In the genomic region with DNA sequence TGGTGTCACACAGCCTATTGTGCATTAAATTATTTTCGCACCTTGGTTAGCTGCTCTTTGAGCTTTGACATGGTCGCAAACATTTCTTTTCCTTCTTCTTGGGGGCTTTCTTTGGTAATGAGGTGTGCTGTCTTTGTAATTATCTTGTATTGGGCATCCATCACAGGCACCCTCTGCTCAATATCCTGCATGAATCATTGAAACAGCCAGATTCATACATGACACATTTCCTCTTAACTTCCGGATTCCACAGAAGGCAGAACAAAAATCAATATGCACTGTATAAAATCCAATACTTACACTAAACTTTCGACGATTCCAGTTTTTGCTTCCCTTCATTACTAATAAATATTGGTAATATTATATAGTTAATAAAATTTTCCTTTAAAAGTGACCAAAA, we compare ENCODE assay signal across 25 cellular contexts.
DNase-seq lines count a peak whose midpoint lies in the region; ATAC-seq, FAIRE-seq and TF ChIP-seq lines count a peak whose summit lies in the region.
"Had no signal": no experiment of that assay in that cellular context is flagged by ENCODE, and none has a peak within 500 bp of the region (broad histone marks: within the 10 kb centered on the region; RNA-seq: fewer than 3 reads in every experiment).

No MANE protein-coding gene starts in this region.

- H3K4me3 Mint-ChIP-seq in T-helper 17 cell, result no peak overlapping the region
- H3K4me3 Mint-ChIP-seq: activated CD8-positive, alpha-beta T cell treated with anti-CD3 and anti-CD28 coated beads, Interleukin-2, amount 10 ng/mL, durations not matched to agents 7 days and 5 days; activated naive CD4-positive, alpha-beta T cell treated with anti-CD3 and anti-CD28 coated beads, Interleukin-2, amount 50 U/mL, for 24 hours; activated T-cell treated with anti-CD3 and anti-CD28 coated beads, Interleukin-2, amount 50 U/mL, for 24 hours; dendritic cell treated with granulocyte-macrophage colony-stimulating factor and Interleukin-4, amounts not matched to agents 40 ng/mL and 50 ng/mL, for 4 days; neural progenitor cell had no signal

- no peak overlapping the region for H3K4me3 ChIP-seq in A549
- H3K4me3 ChIP-seq in RWPE2 (ENCODE audit: severe bottlenecking), result no peak overlapping the region
- H3K4me3 ChIP-seq: gastroesophageal sphincter, left lung, neural progenitor cell, PC-9, psoas muscle, stomach had no signal

- H3K4me1 ChIP-seq in A549 (peaks cover 7% of the 10 kb centered on the region; the same call in 1 of the 3 replicates), RWPE2 (ENCODE audit: insufficient read depth, poor library complexity, severe bottlenecking) (peaks cover 9% of the 10 kb centered on the region), foreskin keratinocyte (peaks cover 8% of the 10 kb centered on the region)
- H3K4me1 ChIP-seq: gastroesophageal sphincter, left lung, neural progenitor cell, psoas muscle, stomach had no signal

- CTCF ChIA-PET in A549 (lab: Yijun Ruan, JAX), result interaction anchor here (0.7 kb wide), 2 partner anchors 81 to 458 kb away, joined by 3 read pairs; no protein-coding TSS in a partner anchor

- no peak for FAIRE-seq in A549 (lab: Jason Lieb, UNC)
- FAIRE-seq: small intestine had no signal

- TF ChIP-seq CTCF in A549 (IDR thresholded peaks at IDR 0.05) (no peak), RWPE2 (IDR thresholded peaks at IDR 0.05; ENCODE audit: poor library complexity, severe bottlenecking) (no peak), foreskin keratinocyte (conservative IDR thresholded peaks at IDR 0.05) (no peak)

- no peaks in the 10 kb centered on the region for H3K4me1 Mint-ChIP-seq in T-helper 17 cell

- H3K36me3 Mint-ChIP-seq in T-helper 17 cell (ENCODE audit: low read depth), result no peaks in the 10 kb centered on the region
- H3K36me3 Mint-ChIP-seq: activated naive CD4-positive, alpha-beta T cell treated with anti-CD3 and anti-CD28 coated beads, Interleukin-2, amount 50 U/mL, for 24 hours; neural progenitor cell had no signal

- H3K27ac ChIP-seq in A549 (no peak overlapping the region), RWPE2 (ENCODE audit: poor library complexity, severe bottlenecking) (peak overlapping the region; percentile 11), foreskin keratinocyte (no peak overlapping the region)
- H3K27ac ChIP-seq: gastroesophageal sphincter, left lung, neural progenitor cell, PC-9, psoas muscle, stomach had no signal

- no peak overlapping the region for H3K27ac Mint-ChIP-seq in T-helper 17 cell
- H3K27ac Mint-ChIP-seq: activated CD8-positive, alpha-beta T cell treated with anti-CD3 and anti-CD28 coated beads, Interleukin-2, amount 10 ng/mL, durations not matched to agents 7 days and 5 days; activated naive CD4-positive, alpha-beta T cell treated with anti-CD3 and anti-CD28 coated beads, Interleukin-2, amount 50 U/mL, for 24 hours; activated T-cell treated with anti-CD3 and anti-CD28 coated beads, Interleukin-2, amount 50 U/mL, for 24 hours; dendritic cell treated with granulocyte-macrophage colony-stimulating factor and Interleukin-4, amounts not matched to agents 40 ng/mL and 50 ng/mL, for 4 days; neural progenitor cell had no signal

- 68% methylated on average over 5 of the region's 5 CpGs for WGBS in A549 (ENCODE audit: missing lambda C conversion rate)

- H3K27me3 ChIP-seq in RWPE2 (ENCODE audit: insufficient read depth, poor library complexity, severe bottlenecking) (no peaks in the 10 kb centered on the region), foreskin keratinocyte (no peaks in the 10 kb centered on the region)
- H3K27me3 ChIP-seq: gastroesophageal sphincter, left lung, neural progenitor cell, stomach had no signal

- no peaks in the 10 kb centered on the region for H3K36me3 ChIP-seq in RWPE2 (ENCODE audit: low read depth)
- H3K36me3 ChIP-seq: neural progenitor cell had no signal

- H3K9me3 ChIP-seq in A549 (no peaks in the 10 kb centered on the region), RWPE2 (ENCODE audit: severe bottlenecking) (no peaks in the 10 kb centered on the region), T-helper 17 cell (ENCODE audit: control insufficient read depth, low read length, poor library complexity, severe bottlenecking) (no peaks in the 10 kb centered on the region)
- H3K9me3 ChIP-seq: gastroesophageal sphincter, left lung, psoas muscle, stomach had no signal

- DNase-seq in A549 (ENCODE audit: low read depth in 1 of 2, low spot score in 1 of 2) (no peak), HCEC 1CT (peak; percentile 51), RWPE2 (ENCODE audit: low spot score) (no peak), foreskin keratinocyte (no peak), T-helper 17 cell (no peak), middle frontal gyrus (ENCODE audit: extremely low spot score, low spot score) (no peak)
- no peak for DNase-seq in stimulated activated CD4-positive, alpha-beta T cell treated with anti-CD3 and anti-CD28 coated beads, Interleukin-2, amount 100 ng/mL, for 48 hours
- DNase-seq: activated CD8-positive, alpha-beta T cell treated with anti-CD3 and anti-CD28 coated beads, Interleukin-2, amount 10 ng/mL, durations not matched to agents 7 days and 5 days; activated T-cell treated with anti-CD3 and anti-CD28 coated beads, Interleukin-2, amount 50 U/mL, for 24 hours; DMS 273 treated with DMSO at 0.1 percent for 48 hours; left lung; MM.1S; NCI-H146; NCI-H2227 treated with DMSO at 0.1 percent for 48 hours; PC-9; psoas muscle; small intestine; stimulated activated CD4-positive, alpha-beta T cell treated with anti-CD3 and anti-CD28 coated beads, Interleukin-4, amount 100 ng/mL, for 1 hour; stomach; T-helper 9 cell had no signal

- POLR2A ChIA-PET in A549 (lab: Yijun Ruan, JAX), result no interaction called here

- H3K27me3 Mint-ChIP-seq in T-helper 17 cell, result peaks cover 48% of the 10 kb centered on the region
- H3K27me3 Mint-ChIP-seq: dendritic cell treated with granulocyte-macrophage colony-stimulating factor and Interleukin-4, amounts not matched to agents 40 ng/mL and 50 ng/mL, for 4 days had no signal

- TF ChIP-seq POLR2A in A549 (IDR thresholded peaks at IDR 0.05; ENCODE audit: low read length), result no peak

- ATAC-seq in A549 (no peak), RWPE2 (ENCODE audit: low read depth) (peak; percentile 85), foreskin keratinocyte (peak; percentile 67), T-helper 17 cell (no peak), GM21526 (IDR thresholded peaks at IDR 0.05; ENCODE audit: low FRiP score, unreplicated experiment) (no peak)
- ATAC-seq: activated CD8-positive, alpha-beta T cell treated with anti-CD3 and anti-CD28 coated beads, Interleukin-2, amount 10 ng/mL, durations not matched to agents 7 days and 5 days; gastroesophageal sphincter; left lung; psoas muscle had no signal

- no peak for TF ChIP-seq RAD21 in A549 (conservative IDR thresholded peaks at IDR 0.05 in 1 of 2, IDR thresholded peaks at IDR 0.05 in 1 of 2)

- 0 out of 3 replicates have a peak overlapping the region, but pooled peaks have one; percentile 21 for H3K4me2 ChIP-seq in A549
- H3K4me2 ChIP-seq: neural progenitor cell, PC-9 had no signal

- no peak for TF ChIP-seq EP300 in A549 (IDR thresholded peaks at IDR 0.05)

TF ChIP-seq in A549, 52 proteins besides CTCF, POLR2A, EP300 and RAD21 (continues in another document):
- TF ChIP-seq EHMT2 (IDR thresholded peaks at IDR 0.05; ENCODE audit: low read depth) (no peak), NR3C1 (IDR thresholded peaks at IDR 0.05) (no peak), POLR2AphosphoS2 (conservative IDR thresholded peaks at IDR 0.05; ENCODE audit: low read length) (no peak), ZNF302 (CRISPR knock-in tag; IDR thresholded peaks at IDR 0.05) (no peak), SREBF2 (IDR thresholded peaks at IDR 0.05) (no peak), ESRRA (IDR thresholded peaks at IDR 0.05; ENCODE audit: borderline replicate concordance, low read length) (no peak), GATA3 (IDR thresholded peaks at IDR 0.05; ENCODE audit: borderline replicate concordance) (no peak), FOSB (CRISPR knock-in tag; IDR thresholded peaks at IDR 0.05) (no peak), HOXB13 (CRISPR knock-in tag; IDR thresholded peaks at IDR 0.05; ENCODE audit: low read depth) (no peak), ZC3H11A (IDR thresholded peaks at IDR 0.05) (no peak), PHF8 (IDR thresholded peaks at IDR 0.05; ENCODE audit: borderline replicate concordance, low read depth) (no peak), HOXB5 (CRISPR knock-in tag; IDR thresholded peaks at IDR 0.05) (no peak), NFE2L2 (conservative IDR thresholded peaks at IDR 0.05; ENCODE audit: low read length) (no peak), EHF (CRISPR knock-in tag; IDR thresholded peaks at IDR 0.05) (no peak)
- TF ChIP-seq, protein P1, sequence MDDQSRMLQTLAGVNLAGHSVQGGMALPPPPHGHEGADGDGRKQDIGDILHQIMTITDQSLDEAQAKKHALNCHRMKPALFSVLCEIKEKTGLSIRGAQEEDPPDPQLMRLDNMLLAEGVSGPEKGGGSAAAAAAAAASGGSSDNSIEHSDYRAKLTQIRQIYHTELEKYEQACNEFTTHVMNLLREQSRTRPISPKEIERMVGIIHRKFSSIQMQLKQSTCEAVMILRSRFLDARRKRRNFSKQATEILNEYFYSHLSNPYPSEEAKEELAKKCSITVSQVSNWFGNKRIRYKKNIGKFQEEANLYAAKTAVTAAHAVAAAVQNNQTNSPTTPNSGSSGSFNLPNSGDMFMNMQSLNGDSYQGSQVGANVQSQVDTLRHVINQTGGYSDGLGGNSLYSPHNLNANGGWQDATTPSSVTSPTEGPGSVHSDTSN (IDR thresholded peaks at IDR 0.05), result no peak
- TF ChIP-seq, protein P2, sequence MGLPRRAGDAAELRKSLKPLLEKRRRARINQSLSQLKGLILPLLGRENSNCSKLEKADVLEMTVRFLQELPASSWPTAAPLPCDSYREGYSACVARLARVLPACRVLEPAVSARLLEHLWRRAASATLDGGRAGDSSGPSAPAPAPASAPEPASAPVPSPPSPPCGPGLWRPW (IDR thresholded peaks at IDR 0.05), result no peak
- TF ChIP-seq, protein P3, sequence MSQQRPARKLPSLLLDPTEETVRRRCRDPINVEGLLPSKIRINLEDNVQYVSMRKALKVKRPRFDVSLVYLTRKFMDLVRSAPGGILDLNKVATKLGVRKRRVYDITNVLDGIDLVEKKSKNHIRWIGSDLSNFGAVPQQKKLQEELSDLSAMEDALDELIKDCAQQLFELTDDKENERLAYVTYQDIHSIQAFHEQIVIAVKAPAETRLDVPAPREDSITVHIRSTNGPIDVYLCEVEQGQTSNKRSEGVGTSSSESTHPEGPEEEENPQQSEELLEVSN (IDR thresholded peaks at IDR 0.05; ENCODE audit: borderline replicate concordance, low read depth), result no peak
- TF ChIP-seq, protein P4, sequence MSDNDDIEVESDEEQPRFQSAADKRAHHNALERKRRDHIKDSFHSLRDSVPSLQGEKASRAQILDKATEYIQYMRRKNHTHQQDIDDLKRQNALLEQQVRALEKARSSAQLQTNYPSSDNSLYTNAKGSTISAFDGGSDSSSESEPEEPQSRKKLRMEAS (IDR thresholded peaks at IDR 0.05), result no peak

Comparison
In these comparisons a context has a peak if more than half of its experiments do, and no peak if none do; other contexts are left out.
1. ATAC-seq: peak in RWPE2 (single experiment) and foreskin keratinocyte (single experiment); none in A549 (0 of 2), T-helper 17 cell (single experiment) and GM21526 (single experiment).